17 cellular contexts compared by ENCODE assay signal in genomic region chr4:143617994-143618679, GRCh38.
DNase-seq lines count a peak whose midpoint lies in the region; ATAC-seq lines count a peak whose summit lies in the region.
"Had no signal": no experiment of that assay in that cellular context is flagged by ENCODE, and none has a peak within 500 bp of the region (broad histone marks: within the 10 kb centered on the region; RNA-seq: fewer than 3 reads in every experiment).

No MANE protein-coding gene starts in this region.

- intact Hi-C loops in sciatic nerve (cut with DNase I) = no loop called here

- ATAC-seq in GM18909 (IDR thresholded peaks at IDR 0.05; ENCODE audit: poor library complexity, unreplicated experiment) = peak; percentile 47
- peak; percentile 39 for ATAC-seq in HG02852 (IDR thresholded peaks at IDR 0.05; ENCODE audit: unreplicated experiment)
- peak; percentile 28 for ATAC-seq in sciatic nerve
- no peak for ATAC-seq in GM19467 (IDR thresholded peaks at IDR 0.05; ENCODE audit: unreplicated experiment)
- ATAC-seq: activated T-cell treated with anti-CD3 and anti-CD28 coated beads, Interleukin-2, amount 50 U/mL, for 4 hours; effector memory CD8-positive, alpha-beta T cell had no signal

- DNase-seq in amniotic epithelial cell (ENCODE audit: low read depth) (peak; percentile 3), sciatic nerve (ENCODE audit: low spot score) (no peak), dermis blood vessel endothelial cell (no peak), NCI-H82 (lab: John Stamatoyannopoulos, UW) (no peak)
- DNase-seq: activated CD4-positive, alpha-beta memory T cell treated with anti-CD3 and anti-CD28 coated beads, Interleukin-2, amount 10 ng/mL, durations not matched to agents 7 days and 5 days; activated naive CD4-positive, alpha-beta T cell treated with anti-CD3 and anti-CD28 coated beads for 36 hours; activated T-cell treated with anti-CD3 and anti-CD28 coated beads, Interleukin-2, amount 50 U/mL, for 4 hours; aorta; effector memory CD8-positive, alpha-beta T cell; HCEC 1CT; Karpas-422; NCI-H1105 treated with DMSO at 0.1 percent for 48 hours; NCI-H526 treated with DMSO at 0.1 percent for 48 hours; stimulated activated CD4-positive, alpha-beta T cell treated with anti-CD3 and anti-CD28 coated beads, Interleukin-15, amount 100 ng/mL, for 24 hours had no signal
